Comparison of ENCODE assay signal across 1 cellular context in genomic region chr20:1786061-1786460, GRCh38.
TF ChIP-seq lines count a peak whose summit lies in the region.

No MANE protein-coding gene starts in this region.

TF ChIP-seq in GM12878, 131 proteins besides CTCF, POLR2A, EP300 and RAD21:
- TF ChIP-seq REST (IDR thresholded peaks at IDR 0.05; ENCODE audit: low read depth, low read length) (no peak), EED (IDR thresholded peaks at IDR 0.05; ENCODE audit: low read depth) (no peak), FOXK2 (IDR thresholded peaks at IDR 0.05) (0 out of 2 replicates have a peak, but pooled peaks have one; percentile 22)
